ENCODE assay signal across 1 cellular context in the genomic region with DNA sequence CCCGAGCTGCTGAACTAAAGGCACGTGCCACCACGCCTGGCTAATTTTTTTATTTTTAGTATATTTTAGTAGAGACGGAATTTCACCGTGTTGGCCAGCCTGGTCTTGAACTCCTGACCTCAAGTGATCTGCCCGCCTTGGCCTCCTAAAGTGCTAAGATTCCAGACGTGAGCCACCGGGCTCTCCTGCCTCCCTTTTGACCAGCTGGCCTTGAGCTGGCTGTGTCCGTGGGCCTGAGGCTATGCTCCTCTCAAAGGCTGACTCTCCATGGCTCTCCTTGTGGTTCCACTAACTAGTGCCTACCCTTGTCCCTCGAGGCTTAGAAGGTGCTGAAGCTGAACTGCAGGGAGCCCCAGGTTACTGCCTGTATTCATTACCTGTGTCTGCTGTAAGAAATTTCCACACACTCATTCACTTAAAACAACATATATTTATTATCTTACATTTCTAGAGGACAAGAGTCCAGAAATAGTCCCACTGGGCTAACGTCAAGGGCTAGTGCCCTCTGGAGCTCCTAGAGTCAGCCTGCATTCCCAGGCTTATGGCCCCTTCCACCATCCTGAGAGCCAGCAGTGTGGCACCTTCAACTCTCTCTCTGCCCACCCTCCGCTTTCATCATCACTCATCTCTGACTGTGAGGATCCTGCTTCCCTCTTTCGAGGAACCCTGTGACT.
TF ChIP-seq lines count a peak whose summit lies in the region.

No MANE protein-coding gene starts in this region.

TF ChIP-seq in K562, 482 proteins besides CTCF, POLR2A, EP300 and RAD21:
- TF ChIP-seq SIN3B (IDR thresholded peaks at IDR 0.05; ENCODE audit: low read depth): no peak
- TF ChIP-seq, protein P1, sequence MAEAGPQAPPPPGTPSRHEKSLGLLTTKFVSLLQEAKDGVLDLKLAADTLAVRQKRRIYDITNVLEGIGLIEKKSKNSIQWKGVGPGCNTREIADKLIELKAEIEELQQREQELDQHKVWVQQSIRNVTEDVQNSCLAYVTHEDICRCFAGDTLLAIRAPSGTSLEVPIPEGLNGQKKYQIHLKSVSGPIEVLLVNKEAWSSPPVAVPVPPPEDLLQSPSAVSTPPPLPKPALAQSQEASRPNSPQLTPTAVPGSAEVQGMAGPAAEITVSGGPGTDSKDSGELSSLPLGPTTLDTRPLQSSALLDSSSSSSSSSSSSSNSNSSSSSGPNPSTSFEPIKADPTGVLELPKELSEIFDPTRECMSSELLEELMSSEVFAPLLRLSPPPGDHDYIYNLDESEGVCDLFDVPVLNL (CRISPR knock-in tag; IDR thresholded peaks at IDR 0.05; ENCODE audit: low read depth): no peak
- no peak for TF ChIP-seq ZNF41 (CRISPR knock-in tag; conservative IDR thresholded peaks at IDR 0.05)
- TF ChIP-seq, protein P2, sequence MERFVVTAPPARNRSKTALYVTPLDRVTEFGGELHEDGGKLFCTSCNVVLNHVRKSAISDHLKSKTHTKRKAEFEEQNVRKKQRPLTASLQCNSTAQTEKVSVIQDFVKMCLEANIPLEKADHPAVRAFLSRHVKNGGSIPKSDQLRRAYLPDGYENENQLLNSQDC (CRISPR knock-in tag; IDR thresholded peaks at IDR 0.05): no peak
- TF ChIP-seq ZZZ3 (IDR thresholded peaks at IDR 0.05): no peak
- TF ChIP-seq, protein P3, sequence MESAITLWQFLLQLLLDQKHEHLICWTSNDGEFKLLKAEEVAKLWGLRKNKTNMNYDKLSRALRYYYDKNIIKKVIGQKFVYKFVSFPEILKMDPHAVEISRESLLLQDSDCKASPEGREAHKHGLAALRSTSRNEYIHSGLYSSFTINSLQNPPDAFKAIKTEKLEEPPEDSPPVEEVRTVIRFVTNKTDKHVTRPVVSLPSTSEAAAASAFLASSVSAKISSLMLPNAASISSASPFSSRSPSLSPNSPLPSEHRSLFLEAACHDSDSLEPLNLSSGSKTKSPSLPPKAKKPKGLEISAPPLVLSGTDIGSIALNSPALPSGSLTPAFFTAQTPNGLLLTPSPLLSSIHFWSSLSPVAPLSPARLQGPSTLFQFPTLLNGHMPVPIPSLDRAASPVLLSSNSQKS (CRISPR knock-in tag; IDR thresholded peaks at IDR 0.05): no peak
- no peak for TF ChIP-seq FUS (optimal IDR thresholded peaks at IDR 0.05; ENCODE audit: low read depth, low read length)
- TF ChIP-seq ZKSCAN8 (CRISPR knock-in tag; IDR thresholded peaks at IDR 0.05): 0 out of 2 replicates have a peak, but pooled peaks have one; percentile 6
